ENCODE assay signal across 8 cellular contexts in the genomic region with DNA sequence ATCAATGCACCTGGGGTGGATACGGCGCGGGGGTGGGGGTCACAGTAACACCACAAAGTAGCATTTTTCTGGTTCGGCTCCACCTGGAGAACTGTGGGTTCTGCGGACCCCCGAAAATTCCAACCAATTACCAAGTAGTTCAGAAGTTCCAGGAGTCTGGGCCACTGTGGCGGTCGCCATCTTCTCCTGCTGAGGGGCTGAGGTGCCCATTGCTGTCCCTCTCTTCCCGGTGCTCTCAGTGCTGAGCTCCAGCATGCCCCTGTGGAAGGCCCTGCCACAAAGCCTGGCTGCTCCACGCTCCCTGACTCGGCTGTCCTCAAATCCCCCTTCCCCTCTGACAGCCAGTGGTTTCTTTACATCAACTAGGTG.
A peak's percentile ranks its signal among the peaks of the same experiment; 100 is the strongest.
DNase-seq lines count a peak whose midpoint lies in the region; ATAC-seq and TF ChIP-seq lines count a peak whose summit lies in the region.

No MANE protein-coding gene starts in this region.

- CTCF ChIA-PET in activated CD4-positive, alpha-beta memory T cell treated with anti-CD3 and anti-CD28 coated beads for 36 hours (lab: Charles Lee), result interaction anchor here (0.6 to 4.0 kb wide), 11 partner anchors 10 to 882 kb away, joined by 3 to 23 read pairs (median 4); no protein-coding TSS in a partner anchor
- CTCF ChIA-PET in activated CD4-positive, alpha-beta memory T cell treated with anti-CD3 and anti-CD28 coated beads, Interleukin-2, amount 10 ng/mL, durations not matched to agents 7 days and 5 days (lab: Charles Lee), result interaction anchor here (0.6 to 2.6 kb wide), 7 partner anchors 8 to 341 kb away, joined by 3 to 23 read pairs (median 5); no protein-coding TSS in a partner anchor

- POLR2A ChIA-PET in activated CD4-positive, alpha-beta memory T cell treated with anti-CD3 and anti-CD28 coated beads for 36 hours (lab: Charles Lee), result no interaction called here
- POLR2A ChIA-PET in activated CD4-positive, alpha-beta memory T cell treated with anti-CD3 and anti-CD28 coated beads, Interleukin-2, amount 10 ng/mL, durations not matched to agents 7 days and 5 days (lab: Charles Lee), result no interaction called here

- H3K36me3 Mint-ChIP-seq in activated CD4-positive, alpha-beta memory T cell treated with anti-CD3 and anti-CD28 coated beads for 36 hours, result no peaks in the 10 kb centered on the region
- no peaks in the 10 kb centered on the region for H3K36me3 Mint-ChIP-seq in activated CD4-positive, alpha-beta memory T cell treated with anti-CD3 and anti-CD28 coated beads, Interleukin-2, amount 10 ng/mL, durations not matched to agents 7 days and 5 days (ENCODE audit: low read depth)

- peaks cover 8% of the 10 kb centered on the region for H3K9me3 Mint-ChIP-seq in activated CD4-positive, alpha-beta memory T cell treated with anti-CD3 and anti-CD28 coated beads for 36 hours
- no peaks in the 10 kb centered on the region for H3K9me3 Mint-ChIP-seq in activated CD4-positive, alpha-beta memory T cell treated with anti-CD3 and anti-CD28 coated beads, Interleukin-2, amount 10 ng/mL, durations not matched to agents 7 days and 5 days

- H3K27ac ChIP-seq in VCaP, result peak overlapping the region; percentile 98
- peak overlapping the region in 3 of 5 donors; percentile 73 to 74 (median 74) for H3K27ac ChIP-seq in stomach

- H3K4me1 ChIP-seq in iPS-15b (ENCODE audit: control insufficient read depth, insufficient read depth, low read length) (peaks cover 6% of the 10 kb centered on the region), stomach (peaks cover 29 to 59% (median 50%) of the 10 kb centered on the region in 4 donors)

- ATAC-seq in GM21526 (IDR thresholded peaks at IDR 0.05; ENCODE audit: low FRiP score, unreplicated experiment), result no peak

- H3K36me3 ChIP-seq in iPS-15b (ENCODE audit: control insufficient read depth, insufficient read depth, low read length), result no peaks in the 10 kb centered on the region
- H3K36me3 ChIP-seq in stomach, result peaks cover 0 to under 1% (median 0%) of the 10 kb centered on the region in 4 donors

- DNase-seq in activated CD4-positive, alpha-beta memory T cell treated with anti-CD3 and anti-CD28 coated beads for 36 hours, result no peak
- DNase-seq in activated CD4-positive, alpha-beta memory T cell treated with anti-CD3 and anti-CD28 coated beads, Interleukin-2, amount 10 ng/mL, durations not matched to agents 7 days and 5 days, result no peak
- DNase-seq in stomach, result no peak
- DNase-seq in NCI-H446 (lab: John Stamatoyannopoulos, UW), result no peak
- no peak for DNase-seq in mesenteric fat pad (ENCODE audit: low spot score)

- H3K27me3 Mint-ChIP-seq in activated CD4-positive, alpha-beta memory T cell treated with anti-CD3 and anti-CD28 coated beads for 36 hours, result peaks cover 28% of the 10 kb centered on the region
- peaks cover 35% of the 10 kb centered on the region for H3K27me3 Mint-ChIP-seq in activated CD4-positive, alpha-beta memory T cell treated with anti-CD3 and anti-CD28 coated beads, Interleukin-2, amount 10 ng/mL, durations not matched to agents 7 days and 5 days

- no peaks in the 10 kb centered on the region for H3K9me3 ChIP-seq in iPS-15b (ENCODE audit: control insufficient read depth, insufficient read depth, low read length)
- peaks cover 0 to 5% (median 3%) of the 10 kb centered on the region in 4 donors for H3K9me3 ChIP-seq in stomach

- peaks cover 22% of the 10 kb centered on the region for H3K27me3 ChIP-seq in iPS-15b (ENCODE audit: control insufficient read depth, insufficient read depth, low read length)
- peaks cover 0 to 25% (median 6%) of the 10 kb centered on the region in 3 donors for H3K27me3 ChIP-seq in stomach

- no peak for TF ChIP-seq POLR2A in stomach (IDR thresholded peaks at IDR 0.05)

- no peak overlapping the region for H3K9ac ChIP-seq in iPS-15b (ENCODE audit: low read depth, low read length)

- no peak for TF ChIP-seq EP300 in stomach (IDR thresholded peaks at IDR 0.05)

- peaks cover 19% of the 10 kb centered on the region for H3K4me1 Mint-ChIP-seq in activated CD4-positive, alpha-beta memory T cell treated with anti-CD3 and anti-CD28 coated beads for 36 hours (ENCODE audit: low read depth)
- peaks cover 13% of the 10 kb centered on the region for H3K4me1 Mint-ChIP-seq in activated CD4-positive, alpha-beta memory T cell treated with anti-CD3 and anti-CD28 coated beads, Interleukin-2, amount 10 ng/mL, durations not matched to agents 7 days and 5 days

- H3K4me3 Mint-ChIP-seq in activated CD4-positive, alpha-beta memory T cell treated with anti-CD3 and anti-CD28 coated beads for 36 hours, result peak overlapping the region; percentile 66
- no peak overlapping the region for H3K4me3 Mint-ChIP-seq in activated CD4-positive, alpha-beta memory T cell treated with anti-CD3 and anti-CD28 coated beads, Interleukin-2, amount 10 ng/mL, durations not matched to agents 7 days and 5 days

- intact Hi-C loops in activated CD4-positive, alpha-beta memory T cell treated with anti-CD3 and anti-CD28 coated beads for 36 hours (cut with micrococcal nuclease), result loop anchor here (1.0 to 10.0 kb wide), 4 partner anchors 143 to 364 kb away; a partner anchor contains a TSS
- intact Hi-C loops in stomach (cut with DNase I; ENCODE audit: low total_unique reads), result loop anchor here (5.0 kb wide), 1 partner anchor 280 kb away; no protein-coding TSS in a partner anchor

- 47 to 59% (median 51%) methylated on average over 11 of the region's 11 CpGs for WGBS in stomach, 5 donors

- H3K4me3 ChIP-seq in iPS-15b (ENCODE audit: low read depth, low read length) (peak overlapping the region; percentile 68), stomach (peak overlapping the region in 2 of 4 donors; percentile 61)

- TF ChIP-seq CTCF in VCaP (conservative IDR thresholded peaks at IDR 0.05) (no peak; the same call in 1 of the 2 replicates), stomach (IDR thresholded peaks at IDR 0.05) (no peak)

- no peak overlapping the region for H3K27ac Mint-ChIP-seq in activated CD4-positive, alpha-beta memory T cell treated with anti-CD3 and anti-CD28 coated beads for 36 hours
- H3K27ac Mint-ChIP-seq in activated CD4-positive, alpha-beta memory T cell treated with anti-CD3 and anti-CD28 coated beads, Interleukin-2, amount 10 ng/mL, durations not matched to agents 7 days and 5 days, result no peak overlapping the region
